ENCODE assay signal across 27 cellular contexts in the genomic region with DNA sequence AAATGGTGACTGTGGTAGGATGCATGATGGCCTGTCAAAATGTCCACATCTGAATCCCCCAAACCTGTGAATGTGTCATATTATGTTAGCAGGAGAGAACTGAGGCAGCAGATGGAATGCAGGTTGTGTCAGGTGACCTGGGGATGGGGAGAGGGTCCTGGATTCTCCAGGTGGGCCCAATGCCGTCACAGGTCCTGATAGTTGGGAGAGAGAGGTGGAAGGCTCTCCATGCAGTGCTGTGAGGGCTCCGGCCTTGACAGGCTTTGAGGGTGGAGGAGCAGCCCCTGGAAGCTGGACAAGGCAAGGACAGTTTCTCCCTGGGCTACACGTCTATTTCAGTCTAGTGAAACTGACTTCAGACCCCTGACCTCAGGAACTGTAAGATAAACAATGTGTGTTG.
"Had no signal": no experiment of that assay in that cellular context is flagged by ENCODE, and none has a peak within 500 bp of the region (broad histone marks: within the 10 kb centered on the region; RNA-seq: fewer than 3 reads in every experiment).

No MANE protein-coding gene starts in this region.

- DNase-seq: heart right ventricle; kidney glomerular epithelial cell; left cardiac atrium; lower lobe of right lung; mesendoderm; midbrain; mucosa of descending colon; naive thymus-derived CD4-positive, alpha-beta T cell; occipital lobe; ovary; retina; stimulated activated CD4-positive, alpha-beta T cell treated with anti-CD3 and anti-CD28 coated beads, Interleukin-12 subunit alpha, Interleukin-12 subunit beta, amount 100 ng/mL, for 4 hours; stimulated activated CD4-positive, alpha-beta T cell treated with anti-CD3 and anti-CD28 coated beads, Interleukin-15, amount 100 ng/mL, for 24 hours; stimulated activated CD4-positive, alpha-beta T cell treated with anti-CD3 and anti-CD28 coated beads, Interleukin-2, amount 100 ng/mL, for 24 hours; stimulated activated CD4-positive, alpha-beta T cell treated with anti-CD3 and anti-CD28 coated beads, Interleukin-4, amount 100 ng/mL, for 1 hour; stimulated activated naive B cell treated with anti-CD40 and anti-IgM and Interleukin-4, amounts not matched to agents 10 μg/mL and 1 μg/mL and 100 μg/mL, for 72 hours; stimulated activated naive CD8-positive, alpha-beta T cell treated with anti-CD3 and anti-CD28 coated beads, Interleukin-15, Interleukin-2, amounts not matched to agents 100 U/mL and 50 U/mL, for 24 hours; stomach; testis; thyroid gland; transverse colon; upper lobe of left lung had no signal

- H2AFZ ChIP-seq: hepatocyte had no signal

- H3K4me1 ChIP-seq: prostate gland, stomach, testis, thyroid gland, transverse colon had no signal

- H3K27me3 ChIP-seq: heart right ventricle, hepatocyte, ovary, stomach, testis, thyroid gland, transverse colon, upper lobe of left lung had no signal

- H3K4me3 ChIP-seq: heart right ventricle, hepatocyte, lower lobe of right lung, mucosa of descending colon, ovary, prostate gland, skin epidermis, stomach, testis, thyroid gland, transverse colon, upper lobe of left lung had no signal

- ATAC-seq: lower lobe of right lung; mucosa of descending colon; naive thymus-derived CD4-positive, alpha-beta T cell; natural killer cell treated with Interleukin-12 subunit alpha and Interleukin-12 subunit beta and Interleukin-15 and Interleukin-18, amount 100 ng/mL, for 72 hours; sciatic nerve; stimulated activated naive B cell treated with anti-CD40 and anti-IgM and Interleukin-4, amounts not matched to agents 10 μg/mL and 1 μg/mL and 100 μg/mL, for 72 hours; stimulated activated naive CD8-positive, alpha-beta T cell treated with anti-CD3 and anti-CD28 coated beads, Interleukin-15, Interleukin-2, amounts not matched to agents 100 U/mL and 50 U/mL, for 24 hours had no signal

- H3K27ac ChIP-seq: hepatocyte, lower lobe of right lung, ovary, prostate gland, skin epidermis, stomach, testis, thyroid gland, transverse colon, upper lobe of left lung had no signal

- H3K9me3 ChIP-seq: heart right ventricle, lower lobe of right lung, mucosa of descending colon, ovary, prostate gland, stomach, testis, thyroid gland, transverse colon, upper lobe of left lung had no signal

- H3K36me3 ChIP-seq: heart right ventricle, lower lobe of right lung, ovary, prostate gland, stomach, thyroid gland, transverse colon, upper lobe of left lung had no signal

- H3K4me2 ChIP-seq: hepatocyte had no signal
